1 cellular context compared by ENCODE assay signal in genomic region chr16:19086322-19087199, GRCh38.
TF ChIP-seq lines count a peak whose summit lies in the region.

No MANE protein-coding gene starts in this region.

TF ChIP-seq in HEK293, 187 proteins besides CTCF, POLR2A, EP300 and RAD21 (continued from another document and continues in another):
- TF ChIP-seq ZNF426 (tag by site-specific recombination; IDR thresholded peaks at IDR 0.05) (no peak), ZNF561 (tag by site-specific recombination; IDR thresholded peaks at IDR 0.05; ENCODE audit: borderline replicate concordance) (peak; percentile 44; the same call in 1 of the 2 replicates), ZFP41 (tag by site-specific recombination; IDR thresholded peaks at IDR 0.05; ENCODE audit: borderline replicate concordance) (no peak), BCL11B (tag by site-specific recombination; IDR thresholded peaks at IDR 0.05; ENCODE audit: low read depth) (no peak), ZNF169 (tag by site-specific recombination; IDR thresholded peaks at IDR 0.05) (no peak), ZNF664 (tag by site-specific recombination; IDR thresholded peaks at IDR 0.05) (no peak), ZNF610 (tag by site-specific recombination; IDR thresholded peaks at IDR 0.05; ENCODE audit: borderline replicate concordance) (no peak), HIC1 (tag by site-specific recombination; IDR thresholded peaks at IDR 0.05) (no peak), ZNF707 (tag by site-specific recombination; IDR thresholded peaks at IDR 0.05) (no peak), ZNF549 (tag by site-specific recombination; IDR thresholded peaks at IDR 0.05) (no peak), BCL11A (tag by site-specific recombination; IDR thresholded peaks at IDR 0.05; ENCODE audit: low read depth) (peak; percentile 54; the same call in 1 of the 2 replicates), ZNF596 (tag by site-specific recombination; IDR thresholded peaks at IDR 0.05) (no peak), HOXD13 (CRISPR knock-in tag; IDR thresholded peaks at IDR 0.05; ENCODE audit: borderline replicate concordance) (no peak; the same call in 1 of the 2 replicates), ZNF394 (tag by site-specific recombination; IDR thresholded peaks at IDR 0.05; ENCODE audit: borderline replicate concordance) (peak; percentile 70), ZNF16 (tag by site-specific recombination; IDR thresholded peaks at IDR 0.05; ENCODE audit: low read depth) (no peak), ZNF548 (tag by site-specific recombination; IDR thresholded peaks at IDR 0.05) (no peak), GLIS1 (tag by site-specific recombination; IDR thresholded peaks at IDR 0.05) (peak; percentile 55; the same call in 1 of the 2 replicates), ZNF555 (tag by site-specific recombination; conservative IDR thresholded peaks at IDR 0.05) (no peak), ZNF544 (tag by site-specific recombination; IDR thresholded peaks at IDR 0.05) (no peak), ZNF776 (tag by site-specific recombination; IDR thresholded peaks at IDR 0.05; ENCODE audit: borderline replicate concordance) (no peak), ZNF785 (tag by site-specific recombination; IDR thresholded peaks at IDR 0.05) (no peak), WT1 (tag by site-specific recombination; IDR thresholded peaks at IDR 0.05) (no peak), ZNF184 (tag by site-specific recombination; IDR thresholded peaks at IDR 0.05) (no peak; the same call in 1 of the 2 replicates), GLI4 (tag by site-specific recombination; IDR thresholded peaks at IDR 0.05) (no peak), OVOL3 (tag by site-specific recombination; IDR thresholded peaks at IDR 0.05) (no peak), ZNF701 (tag by site-specific recombination; IDR thresholded peaks at IDR 0.05) (no peak), ZNF518A (tag by site-specific recombination; conservative IDR thresholded peaks at IDR 0.05; ENCODE audit: low read depth) (no peak; the same call in 1 of the 2 replicates), ZNF26 (tag by site-specific recombination; IDR thresholded peaks at IDR 0.05) (no peak), ZNF223 (tag by site-specific recombination; IDR thresholded peaks at IDR 0.05) (no peak), REST (tag by site-specific recombination; IDR thresholded peaks at IDR 0.05) (no peak), ZNF114 (tag by site-specific recombination; IDR thresholded peaks at IDR 0.05) (no peak), ZNF266 (tag by site-specific recombination; IDR thresholded peaks at IDR 0.05; ENCODE audit: low read depth) (no peak), YY1 (tag by site-specific recombination; IDR thresholded peaks at IDR 0.05) (0 out of 2 replicates have a peak, but pooled peaks have one; percentile 53), ZNF221 (tag by site-specific recombination; IDR thresholded peaks at IDR 0.05; ENCODE audit: borderline replicate concordance) (no peak; the same call in 1 of the 2 replicates), REPIN1 (tag by site-specific recombination; IDR thresholded peaks at IDR 0.05; ENCODE audit: low read depth) (no peak), ZNF704 (tag by site-specific recombination; IDR thresholded peaks at IDR 0.05) (no peak), ZNF514 (tag by site-specific recombination; IDR thresholded peaks at IDR 0.05) (no peak), ZNF521 (tag by site-specific recombination; IDR thresholded peaks at IDR 0.05) (no peak), INSM2 (tag by site-specific recombination; IDR thresholded peaks at IDR 0.05) (no peak), ZNF341 (tag by site-specific recombination; IDR thresholded peaks at IDR 0.05; ENCODE audit: low read depth) (peak; percentile 28; the same call in 1 of the 2 replicates), ZNF274 (IDR thresholded peaks at IDR 0.05; ENCODE audit: low read length) (no peak), ZNF274 (tag by site-specific recombination; IDR thresholded peaks at IDR 0.05; ENCODE audit: borderline replicate concordance) (no peak), ZNF585B (tag by site-specific recombination; IDR thresholded peaks at IDR 0.05) (no peak), ZSCAN23 (tag by site-specific recombination; IDR thresholded peaks at IDR 0.05) (no peak; the same call in 1 of the 2 replicates), ZNF510 (tag by site-specific recombination; IDR thresholded peaks at IDR 0.05; ENCODE audit: insufficient replicate concordance) (no peak), ZNF280C (tag by site-specific recombination; IDR thresholded peaks at IDR 0.05) (no peak), ZNF248 (tag by site-specific recombination; IDR thresholded peaks at IDR 0.05) (no peak), SP2 (tag by site-specific recombination; IDR thresholded peaks at IDR 0.05) (peak; percentile 58), ZNF174 (tag by site-specific recombination; IDR thresholded peaks at IDR 0.05) (no peak), GFI1B (tag by site-specific recombination; IDR thresholded peaks at IDR 0.05) (no peak), OSR2 (tag by site-specific recombination; IDR thresholded peaks at IDR 0.05) (no peak), ZNF24 (tag by site-specific recombination; IDR thresholded peaks at IDR 0.05) (0 out of 2 replicates have a peak, but pooled peaks have one; percentile 52), ZNF571 (tag by site-specific recombination; IDR thresholded peaks at IDR 0.05) (no peak)
